ENCODE assay signal across 1 cellular context in genomic region chr9:128276574-128277270, GRCh38.
TF ChIP-seq lines count a peak whose summit lies in the region.

No MANE protein-coding gene starts in this region.

TF ChIP-seq in K562, 482 proteins besides CTCF, POLR2A, EP300 and RAD21 (continued from another document):
- TF ChIP-seq AFF1 (IDR thresholded peaks at IDR 0.05; ENCODE audit: low read depth in 1 of 2, partially characterized antibody in 2 of 2) (no peak), SRSF1 (IDR thresholded peaks at IDR 0.05; ENCODE audit: low read depth, low read length) (no peak), SAP30 (IDR thresholded peaks at IDR 0.05; ENCODE audit: borderline replicate concordance, insufficient read depth, low read depth, low read length, poor library complexity, severe bottlenecking) (peak; percentile 81), ZSCAN29 (IDR thresholded peaks at IDR 0.05) (no peak)
